8 cellular contexts compared by ENCODE assay signal in genomic region chr2:143284087-143284675, GRCh38.
DNase-seq lines count a peak whose midpoint lies in the region; ATAC-seq and TF ChIP-seq lines count a peak whose summit lies in the region.

No MANE protein-coding gene starts in this region.

- no peak for TF ChIP-seq EP300 in ovary (IDR thresholded peaks at IDR 0.05)

- DNase-seq in CD4-positive, alpha-beta T cell, result peak in 4 of 10 experiments; percentile 3 to 16 (median 8)
- DNase-seq in GM13977 (ENCODE audit: low spot score) (no peak), RWPE2 (ENCODE audit: low spot score) (no peak), choroid plexus epithelial cell (ENCODE audit: low read depth) (peak; percentile 75), ovary (no peak)
- DNase-seq in natural killer cell treated with Interleukin-12 subunit alpha and Interleukin-12 subunit beta and Interleukin-15 and Interleukin-18, amount 100 ng/mL, for 72 hours (ENCODE audit: low spot score), result no peak

- WGBS in ovary, 3 donors, result 56 to 59% (median 58%) methylated on average over 7 of the region's 7 CpGs

- H3K4me1 ChIP-seq in RWPE2 (ENCODE audit: insufficient read depth, poor library complexity, severe bottlenecking), result no peaks in the 10 kb centered on the region
- H3K4me1 ChIP-seq in ovary (ENCODE audit: insufficient read depth), result no peaks in the 10 kb centered on the region

- no peak overlapping the region for H3K4me3 Mint-ChIP-seq in CD4-positive, alpha-beta T cell
- H3K4me3 Mint-ChIP-seq in natural killer cell treated with Interleukin-12 subunit alpha and Interleukin-12 subunit beta and Interleukin-15 and Interleukin-18, amount 100 ng/mL, for 72 hours, result no peak overlapping the region

- CTCF ChIA-PET in CD4-positive, alpha-beta T cell (lab: Charles Lee), result interaction anchor here (0.7 to 1.5 kb wide), 17 partner anchors 9 to 250 kb away, joined by 3 to 8 read pairs (median 4); no protein-coding TSS in a partner anchor

- ATAC-seq in CD4-positive, alpha-beta T cell (ENCODE audit: poor library complexity), result peak; percentile 81
- peak; percentile 70 for ATAC-seq in HG03159 (IDR thresholded peaks at IDR 0.05; ENCODE audit: unreplicated experiment)
- ATAC-seq in RWPE2 (ENCODE audit: low read depth), result no peak
- peak; percentile 60 to 73 for ATAC-seq in natural killer cell treated with Interleukin-12 subunit alpha and Interleukin-12 subunit beta and Interleukin-15 and Interleukin-18, amount 100 ng/mL, for 72 hours
- no peak for ATAC-seq in HG02870 (IDR thresholded peaks at IDR 0.05; ENCODE audit: unreplicated experiment)

- H3K4me3 ChIP-seq in RWPE2 (ENCODE audit: severe bottlenecking) (no peak overlapping the region), choroid plexus epithelial cell (ENCODE audit: low read depth, low read length) (no peak overlapping the region), ovary (no peak overlapping the region)

- POLR2A ChIA-PET in CD4-positive, alpha-beta T cell (lab: Charles Lee), result interaction anchor here (0.9 to 1.1 kb wide), 2 partner anchors 26 to 30 kb away, joined by 3 read pairs; no protein-coding TSS in a partner anchor

- H3K36me3 ChIP-seq in RWPE2 (ENCODE audit: low read depth) (no peaks in the 10 kb centered on the region), ovary (no peaks in the 10 kb centered on the region)

- H3K4me1 Mint-ChIP-seq in CD4-positive, alpha-beta T cell (ENCODE audit: low read depth), result peaks cover 70% of the 10 kb centered on the region
- H3K4me1 Mint-ChIP-seq in natural killer cell treated with Interleukin-12 subunit alpha and Interleukin-12 subunit beta and Interleukin-15 and Interleukin-18, amount 100 ng/mL, for 72 hours (ENCODE audit: low read depth in 2 of 2), result peaks cover 25 to 31% of the 10 kb centered on the region in 2 donors

- H3K36me3 Mint-ChIP-seq in CD4-positive, alpha-beta T cell (ENCODE audit: low read depth), result peaks cover 47% of the 10 kb centered on the region
- no peaks in the 10 kb centered on the region for H3K36me3 Mint-ChIP-seq in natural killer cell treated with Interleukin-12 subunit alpha and Interleukin-12 subunit beta and Interleukin-15 and Interleukin-18, amount 100 ng/mL, for 72 hours

- H3K9me3 ChIP-seq in CD4-positive, alpha-beta T cell (ENCODE audit: control insufficient read depth, low read length), result no peaks in the 10 kb centered on the region
- no peaks in the 10 kb centered on the region for H3K9me3 ChIP-seq in RWPE2 (ENCODE audit: severe bottlenecking)
- H3K9me3 ChIP-seq in ovary, result no peaks in the 10 kb centered on the region

- in situ Hi-C loops in GM13977 (cut with MboI; ENCODE audit: low pct_unique_long_range_greater_than_20kb, low sequenced_read_pairs, unreplicated experiment), result no loop called here

- no peaks in the 10 kb centered on the region for H3K27me3 Mint-ChIP-seq in CD4-positive, alpha-beta T cell
- H3K27me3 Mint-ChIP-seq in natural killer cell treated with Interleukin-12 subunit alpha and Interleukin-12 subunit beta and Interleukin-15 and Interleukin-18, amount 100 ng/mL, for 72 hours, result no peaks in the 10 kb centered on the region

- no peak overlapping the region for H3K27ac ChIP-seq in CD4-positive, alpha-beta T cell (ENCODE audit: low read depth, low read length)
- no peak overlapping the region for H3K27ac ChIP-seq in RWPE2 (ENCODE audit: poor library complexity, severe bottlenecking)
- no peak overlapping the region for H3K27ac ChIP-seq in ovary

- peak; percentile 81 for TF ChIP-seq CTCF in CD4-positive, alpha-beta T cell (IDR thresholded peaks at IDR 0.05)
- TF ChIP-seq CTCF in GM13977 (IDR thresholded peaks at IDR 0.05; ENCODE audit: extremely low read depth, insufficient read depth, missing control alignments) (peak; percentile 69), RWPE2 (IDR thresholded peaks at IDR 0.05; ENCODE audit: poor library complexity, severe bottlenecking) (peak; percentile 87), choroid plexus epithelial cell (conservative IDR thresholded peaks at IDR 0.05; ENCODE audit: low read depth, low read length) (peak; percentile 90), ovary (IDR thresholded peaks at IDR 0.05) (no peak)

- no peak for TF ChIP-seq POLR2A in ovary (IDR thresholded peaks at IDR 0.05)

- H3K27me3 ChIP-seq in CD4-positive, alpha-beta T cell (ENCODE audit: control insufficient read depth, insufficient read depth, low read length), result no peaks in the 10 kb centered on the region
- H3K27me3 ChIP-seq in RWPE2 (ENCODE audit: insufficient read depth, poor library complexity, severe bottlenecking) (no peaks in the 10 kb centered on the region), ovary (no peaks in the 10 kb centered on the region)

- no peaks in the 10 kb centered on the region for H3K9me3 Mint-ChIP-seq in CD4-positive, alpha-beta T cell
- H3K9me3 Mint-ChIP-seq in natural killer cell treated with Interleukin-12 subunit alpha and Interleukin-12 subunit beta and Interleukin-15 and Interleukin-18, amount 100 ng/mL, for 72 hours, result no peaks in the 10 kb centered on the region

- intact Hi-C loops in CD4-positive, alpha-beta T cell (cut with DNase I, micrococcal nuclease), result no loop called here
- intact Hi-C loops in ovary (cut with DNase I), result no loop called here

- peak overlapping the region; percentile 29 for H3K27ac Mint-ChIP-seq in CD4-positive, alpha-beta T cell
- peak overlapping the region in 1 of 2 donors; percentile 27 for H3K27ac Mint-ChIP-seq in natural killer cell treated with Interleukin-12 subunit alpha and Interleukin-12 subunit beta and Interleukin-15 and Interleukin-18, amount 100 ng/mL, for 72 hours

Comparison
In these comparisons a context has a peak if more than half of its experiments do, and no peak if none do; other contexts are left out.
1. ATAC-seq: peak in CD4-positive, alpha-beta T cell (single experiment), HG03159 (single experiment) and natural killer cell treated with Interleukin-12 subunit alpha and Interleukin-12 subunit beta and Interleukin-15 and Interleukin-18, amount 100 ng/mL, for 72 hours (2 of 2); none in RWPE2 (single experiment) and HG02870 (single experiment).
2. CTCF ChIP-seq: peak in CD4-positive, alpha-beta T cell (single experiment), GM13977 (single experiment), RWPE2 (single experiment) and choroid plexus epithelial cell (single experiment); none in ovary (0 of 3).